8 cellular contexts compared by ENCODE assay signal in genomic region chr22:40436460-40437431, GRCh38.
DNase-seq lines count a peak whose midpoint lies in the region; ATAC-seq, FAIRE-seq and TF ChIP-seq lines count a peak whose summit lies in the region.

No MANE protein-coding gene starts in this region.

- H3K4me1 ChIP-seq in endothelial cell of umbilical vein (ENCODE audit: control insufficient read depth, extremely low read depth, insufficient read depth, low read length) (peaks cover 2% of the 10 kb centered on the region), mucosa of rectum (ENCODE audit: control insufficient read depth in 2 of 2, insufficient read depth in 2 of 2, low read length in 2 of 2) (peaks cover 13 to 24% of the 10 kb centered on the region in 2 donors)

- peaks cover 6% of the 10 kb centered on the region for H3K79me2 ChIP-seq in endothelial cell of umbilical vein (ENCODE audit: control insufficient read depth, insufficient read depth, low read length)

- dilution Hi-C loops in endothelial cell of umbilical vein (cut with MboI; ENCODE audit: extremely low pct_ligation_motif_present, low sequenced_read_pairs), result no loop called here

- no peaks in the 10 kb centered on the region for H3K27me3 ChIP-seq in endothelial cell of umbilical vein (ENCODE audit: control insufficient read depth in 2 of 2, insufficient read depth in 2 of 2, low read length in 2 of 2)
- no peaks in the 10 kb centered on the region for H3K27me3 ChIP-seq in mucosa of rectum (ENCODE audit: control insufficient read depth in 2 of 2, insufficient read depth in 2 of 2, low read length in 2 of 2)

- intact Hi-C loops in endothelial cell of umbilical vein (cut with micrococcal nuclease), result loop anchor here (1.0 kb wide), 2 partner anchors 51 to 210 kb away; no protein-coding TSS in a partner anchor

- H3K9ac ChIP-seq in endothelial cell of umbilical vein (replicated peaks; ENCODE audit: extremely low read depth, insufficient read depth, low read length) (no peak overlapping the region), mucosa of rectum (ENCODE audit: low read depth in 1 of 2, low read length in 2 of 2) (peak overlapping the region in 1 of 2 donors; percentile 66)

- no peak overlapping the region for H3K4me3 ChIP-seq in endothelial cell of umbilical vein (replicated peaks in 1 of 3; ENCODE audit: insufficient read depth in 1 of 3, low read depth in 1 of 3, low read length in 3 of 3)
- H3K4me3 ChIP-seq in mucosa of rectum (ENCODE audit: low read length in 2 of 2), result peak overlapping the region; percentile 27 to 65

- no peak overlapping the region for H3K4me2 ChIP-seq in endothelial cell of umbilical vein (ENCODE audit: insufficient read depth, low read length)

- CTCF ChIA-PET in HEK293T (lab: Yijun Ruan, JAX), result interaction anchor here (0.6 to 2.5 kb wide), 25 partner anchors 10 to 462 kb away, joined by 3 to 24 read pairs (median 3); partner anchors contain the start of genes MCHR1 and MRTFA
- CTCF ChIA-PET in endothelial cell of umbilical vein (lab: Charles Lee), result interaction anchor here (0.6 to 4.9 kb wide), 45 partner anchors 9 to 463 kb away, joined by 3 to 111 read pairs (median 6); partner anchors contain the start of gene MRTFA

- TF ChIP-seq POLR2A in endothelial cell of umbilical vein (IDR thresholded peaks at IDR 0.05; ENCODE audit: low read depth, low read length), result no peak

- H2AFZ ChIP-seq in endothelial cell of umbilical vein (ENCODE audit: low read depth, low read length), result no peak overlapping the region

- ATAC-seq in T-helper 17 cell, result peak; percentile 79

- DNase-seq in A172 (ENCODE audit: low spot score), result peak; percentile 21
- peak; percentile 46 for DNase-seq in GDM1 (lab: John Stamatoyannopoulos, UW)
- peak; percentile 58 for DNase-seq in HEK293T (ENCODE audit: extremely low spot score)
- peak; percentile 100 for DNase-seq in MV-4-11 (lab: John Stamatoyannopoulos, UW)
- no peak for DNase-seq in T-helper 17 cell
- DNase-seq in endothelial cell of umbilical vein (ENCODE audit: low read depth, low spot score), result peak; percentile 70
- no peak for DNase-seq in NCI-H524 treated with DMSO at 0.1 percent for 48 hours (lab: John Stamatoyannopoulos, UW)

- no peaks in the 10 kb centered on the region for H3K9me1 ChIP-seq in endothelial cell of umbilical vein (replicated peaks; ENCODE audit: control insufficient read depth, extremely low read depth, insufficient read depth, low read length)

- no TSS peak for BruUV-seq in endothelial cell of umbilical vein (replicated peaks; lab: Mats Ljungman, UMichigan)

- H3K4me1 Mint-ChIP-seq in T-helper 17 cell, result peaks cover 28% of the 10 kb centered on the region

- H3K4me3 Mint-ChIP-seq in T-helper 17 cell, result peak overlapping the region; percentile 52

- FAIRE-seq in endothelial cell of umbilical vein (lab: Jason Lieb, UNC), result peak; percentile 58

- H3K27ac ChIP-seq in endothelial cell of umbilical vein (ENCODE audit: insufficient read depth, low read depth, low read length), result no peak overlapping the region
- H3K27ac ChIP-seq in mucosa of rectum (ENCODE audit: low read depth in 2 of 2, low read length in 2 of 2), result peak overlapping the region in 1 of 2 donors; percentile 60

- no peaks in the 10 kb centered on the region for H3K27me3 Mint-ChIP-seq in T-helper 17 cell

- peak in 1 of 2 donors; percentile 52 for TF ChIP-seq CTCF in endothelial cell of umbilical vein (IDR thresholded peaks at IDR 0.05; ENCODE audit: extremely low read depth in 1 of 2, insufficient read depth in 1 of 2, low read depth in 1 of 2, low read length in 2 of 2)

- no peaks in the 10 kb centered on the region for H3K36me3 Mint-ChIP-seq in T-helper 17 cell (ENCODE audit: low read depth)

- H3K36me3 ChIP-seq in endothelial cell of umbilical vein (ENCODE audit: control insufficient read depth in 2 of 2, extremely low read depth in 1 of 2, insufficient read depth in 2 of 2, low read length in 2 of 2), result peaks cover 0 to 3% of the 10 kb centered on the region in 2 experiments
- H3K36me3 ChIP-seq in mucosa of rectum (ENCODE audit: control insufficient read depth in 2 of 2, insufficient read depth in 2 of 2, low read length in 2 of 2), result peaks cover 9 to 10% of the 10 kb centered on the region in 2 donors

- no peaks in the 10 kb centered on the region for H4K20me1 ChIP-seq in endothelial cell of umbilical vein (replicated peaks; ENCODE audit: control insufficient read depth, extremely low read depth, insufficient read depth, low read length)

- H3K9me3 ChIP-seq in T-helper 17 cell (ENCODE audit: control insufficient read depth, low read length, poor library complexity, severe bottlenecking) (no peaks in the 10 kb centered on the region), endothelial cell of umbilical vein (replicated peaks; ENCODE audit: control insufficient read depth, insufficient read depth, low read length) (no peaks in the 10 kb centered on the region), mucosa of rectum (ENCODE audit: control insufficient read depth in 2 of 2, low read length in 2 of 2) (no peaks in the 10 kb centered on the region)

- peak overlapping the region; percentile 78 for H3K27ac Mint-ChIP-seq in T-helper 17 cell

- POLR2A ChIA-PET in HEK293T (lab: Yijun Ruan, JAX) (interaction anchor here (1.5 to 1.8 kb wide), 2 partner anchors 199 to 215 kb away, joined by 3 to 4 read pairs; partner anchors contain the start of gene MRTFA), endothelial cell of umbilical vein (lab: Charles Lee) (interaction anchor here (0.5 to 1.1 kb wide), 2 partner anchors 200 to 370 kb away, joined by 3 to 4 read pairs; partner anchors contain the start of gene MRTFA)

TF ChIP-seq in HEK293T, 16 proteins besides CTCF, POLR2A, EP300 and RAD21:
- no peak for TF ChIP-seq BHLHE40 (IDR thresholded peaks at IDR 0.05; ENCODE audit: borderline replicate concordance)
- TF ChIP-seq FOXK2 (IDR thresholded peaks at IDR 0.05), result no peak
- TF ChIP-seq SUZ12 (IDR thresholded peaks at IDR 0.05), result no peak
- TF ChIP-seq FOXM1 (IDR thresholded peaks at IDR 0.05; ENCODE audit: borderline replicate concordance), result no peak
- TF ChIP-seq PKNOX1 (IDR thresholded peaks at IDR 0.05), result no peak
- TF ChIP-seq LEF1 (IDR thresholded peaks at IDR 0.05; ENCODE audit: borderline replicate concordance), result peak; percentile 89

TF ChIP-seq in endothelial cell of umbilical vein, 7 proteins besides CTCF, POLR2A, EP300 and RAD21:
- no peak for TF ChIP-seq MYC (IDR thresholded peaks at IDR 0.05; ENCODE audit: low read depth, low read length)
- no peak for TF ChIP-seq JUN (IDR thresholded peaks at IDR 0.05; ENCODE audit: borderline replicate concordance, insufficient read depth, insufficient read length, low read depth)
- no peak for TF ChIP-seq MAX (IDR thresholded peaks at IDR 0.05; ENCODE audit: insufficient read depth, insufficient read length)
- TF ChIP-seq FOS (IDR thresholded peaks at IDR 0.05; ENCODE audit: borderline replicate concordance, insufficient read depth, low read length), result no peak
- no peak for TF ChIP-seq GATA2 (IDR thresholded peaks at IDR 0.05; ENCODE audit: insufficient read depth, insufficient read length, low read depth, low read length)
- TF ChIP-seq EZH2 (IDR thresholded peaks at IDR 0.05; ENCODE audit: borderline replicate concordance, low read depth, low read length, severe bottlenecking), result no peak
- TF ChIP-seq POLR2AphosphoS5 (IDR thresholded peaks at IDR 0.05; ENCODE audit: insufficient read depth, low read depth, low read length), result no peak

Comparison
In these comparisons a context has a peak if more than half of its experiments do, and no peak if none do; other contexts are left out.
1. DNase-seq: peak in A172 (single experiment), GDM1 (single experiment), HEK293T (single experiment), MV-4-11 (single experiment) and endothelial cell of umbilical vein (single experiment); none in T-helper 17 cell (0 of 3) and NCI-H524 treated with DMSO at 0.1 percent for 48 hours (single experiment).
2. H3K4me3 ChIP-seq: peak in mucosa of rectum (2 of 2); none in endothelial cell of umbilical vein (0 of 3).